In genomic region chr17:8140058-8140412, GRCh38 we compare ENCODE assay signal across 11 cellular contexts. TPM values are rescaled to one million over a fixed set of nuclear protein-coding genes. Genes with fewer than 3 reads are reported as not detected.
DNase-seq lines count a peak whose midpoint lies in the region; ATAC-seq, FAIRE-seq and TF ChIP-seq lines count a peak whose summit lies in the region.
"Had no signal": no experiment of that assay in that cellular context is flagged by ENCODE, and none has a peak within 500 bp of the region (broad histone marks: within the 10 kb centered on the region; RNA-seq: fewer than 3 reads in every experiment).

No MANE protein-coding gene starts in this region.

- intact Hi-C loops in dorsolateral prefrontal cortex (cut with DNase I) (loop anchor here in 1 of 2 donors (1.0 kb wide), 1 partner anchor 10 kb away; no protein-coding TSS in a partner anchor), thyroid gland (cut with DNase I) (loop anchor here (10.0 kb wide), 1 partner anchor 295 kb away; no protein-coding TSS in a partner anchor)

- H3K27ac Mint-ChIP-seq in activated CD8-positive, alpha-beta T cell treated with anti-CD3 and anti-CD28 coated beads, Interleukin-2, amount 10 ng/mL, durations not matched to agents 7 days and 5 days, result no peak overlapping the region
- H3K27ac Mint-ChIP-seq: T-helper 1 cell treated with Interleukin-12 subunit alpha and Interleukin-12 subunit beta and Interleukin-4 antibody, amounts not matched to agents 30 μg/mL and 1 μg/mL, for 36 hours had no signal

- no peak for TF ChIP-seq RAD21 in SK-N-SH (IDR thresholded peaks at IDR 0.05; ENCODE audit: low read length)

- peaks cover 5% of the 10 kb centered on the region for H3K4me1 Mint-ChIP-seq in activated CD8-positive, alpha-beta T cell treated with anti-CD3 and anti-CD28 coated beads, Interleukin-2, amount 10 ng/mL, durations not matched to agents 7 days and 5 days (ENCODE audit: low read depth)

- CTCF ChIA-PET in SK-N-SH (lab: Yijun Ruan, JAX), result interaction anchor here (0.8 to 9.5 kb wide), 12 partner anchors 10 to 160 kb away, joined by 3 to 98 read pairs (median 6); partner anchors contain the start of genes ALOXE3, PER1 and VAMP2
- CTCF ChIA-PET in activated CD8-positive, alpha-beta T cell treated with anti-CD3 and anti-CD28 coated beads, Interleukin-2, amount 10 ng/mL, durations not matched to agents 7 days and 5 days (lab: Charles Lee), result interaction anchor here (0.7 to 8.3 kb wide), 9 partner anchors 8 to 85 kb away, joined by 3 to 165 read pairs (median 7); partner anchors contain the start of genes ALOXE3, AURKB, HES7 and PER1

- TF ChIP-seq CTCF in SK-N-SH (IDR thresholded peaks at IDR 0.05) (no peak), dorsolateral prefrontal cortex (IDR thresholded peaks at IDR 0.05 in 54 of 56, conservative IDR thresholded peaks at IDR 0.05 in 2 of 56; ENCODE audit: low read depth in 1 of 56, partially characterized antibody in 56 of 56) (no peak), thyroid gland (IDR thresholded peaks at IDR 0.05) (no peak)

- POLR2A ChIA-PET in SK-N-SH (lab: Yijun Ruan, JAX), result interaction anchor here (1.0 to 4.1 kb wide), 3 partner anchors 11 to 16 kb away, joined by 3 to 19 read pairs (median 6); partner anchors contain the start of gene PER1
- POLR2A ChIA-PET in activated CD8-positive, alpha-beta T cell treated with anti-CD3 and anti-CD28 coated beads, Interleukin-2, amount 10 ng/mL, durations not matched to agents 7 days and 5 days (lab: Charles Lee), result interaction anchor here (0.5 to 6.2 kb wide), 6 partner anchors 10 to 33 kb away, joined by 3 to 66 read pairs (median 10); partner anchors contain the start of gene PER1

- H3K9me3 Mint-ChIP-seq in activated CD8-positive, alpha-beta T cell treated with anti-CD3 and anti-CD28 coated beads, Interleukin-2, amount 10 ng/mL, durations not matched to agents 7 days and 5 days (ENCODE audit: insufficient read depth), result no peaks in the 10 kb centered on the region
- H3K9me3 Mint-ChIP-seq: T-helper 1 cell treated with Interleukin-12 subunit alpha and Interleukin-12 subunit beta and Interleukin-4 antibody, amounts not matched to agents 30 μg/mL and 1 μg/mL, for 36 hours had no signal

- H3K27ac ChIP-seq in SK-N-SH (ENCODE audit: low read depth in 2 of 2, low read length in 1 of 2) (peak overlapping the region in 1 of 2 experiments; percentile 77; a peak in 1 of 4 replicates), dorsolateral prefrontal cortex (peak overlapping the region in 50 of 59 donors; percentile 6 to 99 (median 94)), thyroid gland (peak overlapping the region; percentile 50 to 93 (median 66))
- H3K27ac ChIP-seq: PC-9 had no signal

- H3K4me3 ChIP-seq in SK-N-SH (ENCODE audit: low read depth in 2 of 2, low read length in 1 of 2) (no peak overlapping the region), dorsolateral prefrontal cortex (peak overlapping the region in 1 of 59 donors; percentile 55), thyroid gland (replicated peaks in 1 of 3) (no peak overlapping the region)

- H3K27me3 ChIP-seq in SK-N-SH (ENCODE audit: insufficient read depth) (no peaks in the 10 kb centered on the region), dorsolateral prefrontal cortex (no peaks in the 10 kb centered on the region), thyroid gland (no peaks in the 10 kb centered on the region)

- H3K27me3 Mint-ChIP-seq in activated CD8-positive, alpha-beta T cell treated with anti-CD3 and anti-CD28 coated beads, Interleukin-2, amount 10 ng/mL, durations not matched to agents 7 days and 5 days (ENCODE audit: low read depth), result peaks cover 3% of the 10 kb centered on the region

- TF ChIP-seq EP300 in SK-N-SH (IDR thresholded peaks at IDR 0.05; ENCODE audit: borderline replicate concordance in 1 of 2, low read depth in 1 of 2, low read length in 1 of 2), result no peak

- H3K9ac ChIP-seq in SK-N-SH, result no peak overlapping the region

- peak; percentile 15 for DNase-seq in SK-N-SH
- peak in 1 of 10 donors; percentile 34 for DNase-seq in dorsolateral prefrontal cortex
- peak; percentile 16 for DNase-seq in mucosa of gallbladder (ENCODE audit: low spot score)
- DNase-seq in thyroid gland, result peak; percentile 55 to 60
- DNase-seq in activated CD8-positive, alpha-beta T cell treated with anti-CD3 and anti-CD28 coated beads, Interleukin-2, amount 10 ng/mL, durations not matched to agents 7 days and 5 days, result no peak
- no peak for DNase-seq in H54 (ENCODE audit: insufficient read length, low spot score)

- no peaks in the 10 kb centered on the region for H3K9me3 ChIP-seq in SK-N-SH
- H3K9me3 ChIP-seq in thyroid gland, result no peaks in the 10 kb centered on the region
- H3K9me3 ChIP-seq: Caco-2 had no signal

- FAIRE-seq in H54 (lab: Jason Lieb, UNC), result no peak

- H3K4me3 Mint-ChIP-seq in activated CD8-positive, alpha-beta T cell treated with anti-CD3 and anti-CD28 coated beads, Interleukin-2, amount 10 ng/mL, durations not matched to agents 7 days and 5 days, result no peak overlapping the region
- H3K4me3 Mint-ChIP-seq: T-helper 1 cell treated with Interleukin-12 subunit alpha and Interleukin-12 subunit beta and Interleukin-4 antibody, amounts not matched to agents 30 μg/mL and 1 μg/mL, for 36 hours had no signal

- H3K4me1 ChIP-seq in SK-N-SH (ENCODE audit: control insufficient read depth in 1 of 2, insufficient read depth in 2 of 2, low read depth in 1 of 2, low read length in 1 of 2) (peaks cover 0 to 5% of the 10 kb centered on the region in 2 experiments; a peak in 1 of 4 replicates), thyroid gland (peaks cover 19 to 35% of the 10 kb centered on the region in 2 donors)

- peaks cover 29% of the 10 kb centered on the region for H3F3A ChIP-seq in SK-N-SH (replicated peaks; ENCODE audit: insufficient read depth)

- peaks cover 8% of the 10 kb centered on the region; the same call in 1 of the 2 replicates for H4K20me1 ChIP-seq in SK-N-SH (ENCODE audit: insufficient read depth)

- no peak for TF ChIP-seq POLR2A in thyroid gland (IDR thresholded peaks at IDR 0.05)
- no peak for TF ChIP-seq POLR2A in H54 (IDR thresholded peaks at IDR 0.05; ENCODE audit: low read depth, low read length)

- peaks cover 34% of the 10 kb centered on the region for H3K36me3 Mint-ChIP-seq in activated CD8-positive, alpha-beta T cell treated with anti-CD3 and anti-CD28 coated beads, Interleukin-2, amount 10 ng/mL, durations not matched to agents 7 days and 5 days (ENCODE audit: low read depth)

- no peak overlapping the region for H2AFZ ChIP-seq in SK-N-SH (ENCODE audit: low read depth)
- H2AFZ ChIP-seq: PC-9 had no signal

- no peak overlapping the region for H3K4me2 ChIP-seq in SK-N-SH

- H3K79me2 ChIP-seq in SK-N-SH (ENCODE audit: insufficient read depth), result no peaks in the 10 kb centered on the region

- WGBS in SK-N-SH (ENCODE audit: low lambda C conversion rate), result 91% methylated on average over 11 of the region's 11 CpGs
- 67 to 75% methylated on average over 11 of the region's 11 CpGs for WGBS in thyroid gland, 2 donors

- H3K36me3 ChIP-seq in SK-N-SH (replicated peaks in 1 of 2; ENCODE audit: control insufficient read depth in 1 of 2, insufficient read depth in 2 of 2, low read length in 1 of 2) (peaks cover 9 to 35% of the 10 kb centered on the region in 2 experiments), thyroid gland (peaks cover 56 to 59% of the 10 kb centered on the region in 2 donors)

- H3K9me2 ChIP-seq in SK-N-SH, result no peaks in the 10 kb centered on the region

- ATAC-seq in SK-N-SH treated with all-trans-retinoic acid at 6 μM for 48 hours (no peak), GM18858 (IDR thresholded peaks at IDR 0.05; ENCODE audit: unreplicated experiment) (no peak)
- no peak for ATAC-seq in activated CD8-positive, alpha-beta T cell treated with anti-CD3 and anti-CD28 coated beads, Interleukin-2, amount 10 ng/mL, durations not matched to agents 7 days and 5 days

RNA-seq across cellular contexts. Expression of gene PER1, which starts 12.2 kb away (rescaled TPM):
- 32.7 and 56.8 TPM in 2 replicates for polyA plus RNA-seq in SK-N-SH (2012; rRNA removed)
- polyA plus RNA-seq in SK-N-SH (2012; cell fraction: cytosol; rRNA removed), result 2.7 and 4.0 TPM in 2 replicates
- 201 and 297 TPM in 2 replicates for polyA plus RNA-seq in SK-N-SH (2012; cell fraction: nucleus; rRNA removed)
- total RNA-seq in dorsolateral prefrontal cortex, result 100 to 1,000 TPM in 74 of 120 experiments, 10 to 100 TPM in 46; 46.9 to 218 (median 112) TPM
- total RNA-seq in mucosa of gallbladder, result 123 TPM
- 100 to 1,000 TPM in 3 of 4 donors, 10 to 100 TPM in 1; 85.2 to 148 (median 137) TPM for total RNA-seq in thyroid gland
- total RNA-seq in activated CD8-positive, alpha-beta T cell treated with anti-CD3 and anti-CD28 coated beads, Interleukin-2, amount 10 ng/mL, durations not matched to agents 7 days and 5 days, result 10 to 100 TPM; 35.0 to 38.1 TPM

RNA-seq across cellular contexts. Expression of gene HES7, which starts 16.1 kb away (rescaled TPM):
- 0.71 and 1.2 TPM in 2 replicates for polyA plus RNA-seq in SK-N-SH (2012; rRNA removed)
- 0.42 and 0.67 TPM in 2 replicates for polyA plus RNA-seq in SK-N-SH (2012; cell fraction: cytosol; rRNA removed)
- polyA plus RNA-seq in SK-N-SH (2012; cell fraction: nucleus; rRNA removed), result 7.3 and 13.8 TPM in 2 replicates
- total RNA-seq in dorsolateral prefrontal cortex (1 to 10 TPM in 88 of 120 experiments, under 1 TPM in 29, not detected in 3; 0.28 to 5.9 (median 1.7) TPM), mucosa of gallbladder (0.78 TPM), thyroid gland (1 to 10 TPM in 1 of 4 donors, not detected in 3; 1.7 TPM)
- total RNA-seq in activated CD8-positive, alpha-beta T cell treated with anti-CD3 and anti-CD28 coated beads, Interleukin-2, amount 10 ng/mL, durations not matched to agents 7 days and 5 days, result under 1 TPM in 1 of 2 experiments, not detected in 1; 0.29 TPM
- total RNA-seq: Caco-2 had no signal

RNA-seq across cellular contexts. Expression of gene ALOXE3, which starts 21.7 kb away (rescaled TPM):
- 0.13 and 0.46 TPM in 2 replicates for polyA plus RNA-seq in SK-N-SH (2012; rRNA removed)
- 0.15 and 0.18 TPM in 2 replicates for polyA plus RNA-seq in SK-N-SH (2012; cell fraction: cytosol; rRNA removed)
- polyA plus RNA-seq in SK-N-SH (2012; cell fraction: nucleus; rRNA removed), result 0.56 and 0.58 TPM in 2 replicates
- total RNA-seq in dorsolateral prefrontal cortex (1 to 10 TPM in 110 of 120 experiments, under 1 TPM in 10; 0.39 to 6.5 (median 2.0) TPM), mucosa of gallbladder (not detected), thyroid gland (not detected)
- total RNA-seq in activated CD8-positive, alpha-beta T cell treated with anti-CD3 and anti-CD28 coated beads, Interleukin-2, amount 10 ng/mL, durations not matched to agents 7 days and 5 days, result not detected
- total RNA-seq: Caco-2 had no signal

RNA-seq across cellular contexts. Expression of gene VAMP2, which starts 22.7 kb away (rescaled TPM):
- polyA plus RNA-seq in SK-N-SH (2012; rRNA removed), result 42.0 and 43.4 TPM in 2 replicates
- polyA plus RNA-seq in SK-N-SH (2012; cell fraction: cytosol; rRNA removed), result 39.1 and 45.5 TPM in 2 replicates
- 81.4 and 130 TPM in 2 replicates for polyA plus RNA-seq in SK-N-SH (2012; cell fraction: nucleus; rRNA removed)
- total RNA-seq in dorsolateral prefrontal cortex (100 to 1,000 TPM; 264 to 763 (median 490) TPM), mucosa of gallbladder (73.8 TPM), thyroid gland (10 to 100 TPM; 30.6 to 35.2 (median 33.4) TPM)
- 10 to 100 TPM; 56.3 to 56.7 TPM for total RNA-seq in activated CD8-positive, alpha-beta T cell treated with anti-CD3 and anti-CD28 coated beads, Interleukin-2, amount 10 ng/mL, durations not matched to agents 7 days and 5 days

RNA-seq across cellular contexts. Expression of gene TMEM107, which starts 36.1 kb away (rescaled TPM):
- polyA plus RNA-seq in SK-N-SH (2012; rRNA removed), result 18.6 and 19.2 TPM in 2 replicates
- polyA plus RNA-seq in SK-N-SH (2012; cell fraction: cytosol; rRNA removed), result 16.7 and 17.7 TPM in 2 replicates
- 16.7 and 21.4 TPM in 2 replicates for polyA plus RNA-seq in SK-N-SH (2012; cell fraction: nucleus; rRNA removed)
- total RNA-seq in dorsolateral prefrontal cortex, result 10 to 100 TPM in 119 of 120 experiments, 1 to 10 TPM in 1; 9.1 to 25.9 (median 17.1) TPM
- total RNA-seq in mucosa of gallbladder, result 22.5 TPM
- 10 to 100 TPM; 19.7 to 34.7 (median 32.2) TPM for total RNA-seq in thyroid gland
- total RNA-seq in activated CD8-positive, alpha-beta T cell treated with anti-CD3 and anti-CD28 coated beads, Interleukin-2, amount 10 ng/mL, durations not matched to agents 7 days and 5 days, result 10 to 100 TPM; 39.6 to 44.1 TPM

Comparison
In these comparisons a context has a peak if more than half of its experiments do, and no peak if none do; other contexts are left out.
1. DNase-seq: peak in SK-N-SH (single experiment), mucosa of gallbladder (single experiment) and thyroid gland (2 of 2); none in activated CD8-positive, alpha-beta T cell treated with anti-CD3 and anti-CD28 coated beads, Interleukin-2, amount 10 ng/mL, durations not matched to agents 7 days and 5 days (single experiment) and H54 (single experiment).